In genomic region chr22:44256860-44257560, GRCh38 we compare ENCODE assay signal across 18 cellular contexts. TPM values are rescaled to one million over a fixed set of nuclear protein-coding genes. Genes with fewer than 3 reads are reported as not detected.
DNase-seq lines count a peak whose midpoint lies in the region; ATAC-seq and TF ChIP-seq lines count a peak whose summit lies in the region.
"Had no signal": no experiment of that assay in that cellular context is flagged by ENCODE, and none has a peak within 500 bp of the region (broad histone marks: within the 10 kb centered on the region; RNA-seq: fewer than 3 reads in every experiment).

No MANE protein-coding gene starts in this region.

- H2AFZ ChIP-seq in GM23338: no peak overlapping the region
- no peak overlapping the region for H2AFZ ChIP-seq in PC-3 (ENCODE audit: low read length)

- H3K27me3 ChIP-seq in GM23338 (ENCODE audit: insufficient read depth) (no peaks in the 10 kb centered on the region), endodermal cell (ENCODE audit: control insufficient read depth, insufficient read depth, low read length, poor library complexity, severe bottlenecking) (no peaks in the 10 kb centered on the region), PC-3 (ENCODE audit: low read length) (no peaks in the 10 kb centered on the region)
- H3K27me3 ChIP-seq: SJCRH30 had no signal

- no peak for DNase-seq in GM23338 (ENCODE audit: low spot score)
- DNase-seq in activated CD4-positive, alpha-beta memory T cell treated with anti-CD3 and anti-CD28 coated beads for 36 hours: peak; percentile 2
- peak; percentile 52 for DNase-seq in endodermal cell
- peak; percentile 3 for DNase-seq in progenitor cell of endocrine pancreas (ENCODE audit: low spot score, unreplicated experiment)
- DNase-seq in Kasumi-1 (lab: John Stamatoyannopoulos, UW): no peak
- DNase-seq in PC-3: no peak
- DNase-seq in NCI-H69 (lab: John Stamatoyannopoulos, UW): no peak
- DNase-seq: CD4-positive, CD25-positive, alpha-beta regulatory T cell; DMS79; GF-D8; NCI-H1436 treated with DMSO at 0.1 percent for 48 hours; NCI-H2081 treated with DMSO at 0.1 percent for 48 hours; NCI-H2227 treated with DMSO at 0.1 percent for 48 hours; NCI-H524 treated with DMSO at 0.1 percent for 48 hours; OCI-M1; SJCRH30 had no signal

- no TSS peak for BruUV-seq in PC-3 (replicated peaks; lab: Mats Ljungman, UMichigan)

- peaks cover 15% of the 10 kb centered on the region for H3K27me3 Mint-ChIP-seq in GM23338 (ENCODE audit: insufficient read depth, low read depth, poor library complexity)
- peaks cover 15% of the 10 kb centered on the region for H3K27me3 Mint-ChIP-seq in activated CD4-positive, alpha-beta memory T cell treated with anti-CD3 and anti-CD28 coated beads for 36 hours
- H3K27me3 Mint-ChIP-seq in endodermal cell (ENCODE audit: insufficient read depth): no peaks in the 10 kb centered on the region
- H3K27me3 Mint-ChIP-seq in progenitor cell of endocrine pancreas: peaks cover 35% of the 10 kb centered on the region

- H3K4me1 ChIP-seq in GM23338 (ENCODE audit: insufficient read depth): 0 out of 2 replicates have a peak, but pooled peaks cover 4% of the 10 kb centered on the region
- no peaks in the 10 kb centered on the region for H3K4me1 ChIP-seq in endodermal cell (ENCODE audit: control insufficient read depth, insufficient read depth, low read length)
- H3K4me1 ChIP-seq in PC-3 (ENCODE audit: insufficient read depth, low read length): no peaks in the 10 kb centered on the region
- H3K4me1 ChIP-seq: SJCRH30 had no signal

- ATAC-seq in GM23338 (peak; percentile 83), PC-3 (no peak)

- CTCF ChIA-PET in activated CD4-positive, alpha-beta memory T cell treated with anti-CD3 and anti-CD28 coated beads for 36 hours (lab: Charles Lee): no interaction called here
- CTCF ChIA-PET in PC-3 (lab: Charles Lee): no interaction called here

- H3K36me3 ChIP-seq in GM23338 (ENCODE audit: insufficient read depth) (no peaks in the 10 kb centered on the region), endodermal cell (ENCODE audit: control insufficient read depth, insufficient read depth, low read length) (no peaks in the 10 kb centered on the region), PC-3 (ENCODE audit: low read depth, low read length) (no peaks in the 10 kb centered on the region)
- H3K36me3 ChIP-seq: SJCRH30 had no signal

- H3K4me2 ChIP-seq in GM23338 (no peak overlapping the region), PC-3 (ENCODE audit: low read length) (no peak overlapping the region)

- H3K4me1 Mint-ChIP-seq in GM23338: peaks cover 12% of the 10 kb centered on the region
- H3K4me1 Mint-ChIP-seq in activated CD4-positive, alpha-beta memory T cell treated with anti-CD3 and anti-CD28 coated beads for 36 hours (ENCODE audit: low read depth): no peaks in the 10 kb centered on the region
- no peaks in the 10 kb centered on the region for H3K4me1 Mint-ChIP-seq in endodermal cell
- H3K4me1 Mint-ChIP-seq in progenitor cell of endocrine pancreas (ENCODE audit: low read depth): no peaks in the 10 kb centered on the region
- H3K4me1 Mint-ChIP-seq: CD4-positive, CD25-positive, alpha-beta regulatory T cell had no signal

- TF ChIP-seq CTCF in GM23338 (conservative IDR thresholded peaks at IDR 0.05; ENCODE audit: low read depth in 2 of 2) (no peak), endodermal cell (conservative IDR thresholded peaks at IDR 0.05) (no peak), progenitor cell of endocrine pancreas (IDR thresholded peaks at IDR 0.05; ENCODE audit: unreplicated experiment) (no peak), PC-3 (conservative IDR thresholded peaks at IDR 0.05; ENCODE audit: low read depth, low read length) (no peak)

- H3K9ac ChIP-seq in endodermal cell (ENCODE audit: extremely low read depth, low read length, poor library complexity, severe bottlenecking) (no peak overlapping the region), PC-3 (ENCODE audit: low read length) (no peak overlapping the region)

- no peak overlapping the region for H3K4me3 ChIP-seq in GM23338
- H3K4me3 ChIP-seq in endodermal cell (ENCODE audit: low read length): no peak overlapping the region
- H3K4me3 ChIP-seq in PC-3 (ENCODE audit: low read length): no peak overlapping the region
- H3K4me3 ChIP-seq: SJCRH30 had no signal

- intact Hi-C loops in activated CD4-positive, alpha-beta memory T cell treated with anti-CD3 and anti-CD28 coated beads for 36 hours (cut with micrococcal nuclease): no loop called here
- intact Hi-C loops in PC-3 (cut with micrococcal nuclease): no loop called here

- H3K9me2 ChIP-seq in GM23338 (ENCODE audit: insufficient read depth) (no peaks in the 10 kb centered on the region), PC-3 (replicated peaks; ENCODE audit: low read length) (no peaks in the 10 kb centered on the region)

- POLR2A ChIA-PET in activated CD4-positive, alpha-beta memory T cell treated with anti-CD3 and anti-CD28 coated beads for 36 hours (lab: Charles Lee): no interaction called here
- POLR2A ChIA-PET in PC-3 (lab: Charles Lee; ENCODE audit: unreplicated experiment): no interaction called here

- 55 to 66% methylated on average over 6 to 10 of the region's 10 CpGs for WGBS in endodermal cell (ENCODE audit: insufficient coverage in 1 of 2, insufficient read length in 1 of 2), 2 experiments

- peaks cover 5% of the 10 kb centered on the region for H3K9me3 Mint-ChIP-seq in GM23338
- no peaks in the 10 kb centered on the region for H3K9me3 Mint-ChIP-seq in activated CD4-positive, alpha-beta memory T cell treated with anti-CD3 and anti-CD28 coated beads for 36 hours
- no peaks in the 10 kb centered on the region for H3K9me3 Mint-ChIP-seq in endodermal cell
- no peaks in the 10 kb centered on the region for H3K9me3 Mint-ChIP-seq in progenitor cell of endocrine pancreas (ENCODE audit: low read depth)

- H3K36me3 Mint-ChIP-seq in GM23338 (ENCODE audit: low read depth) (peaks cover 7% of the 10 kb centered on the region; the same call in 2 of the 3 replicates), endodermal cell (ENCODE audit: low read depth) (no peaks in the 10 kb centered on the region), progenitor cell of endocrine pancreas (ENCODE audit: insufficient read depth) (no peaks in the 10 kb centered on the region)
- no peaks in the 10 kb centered on the region for H3K36me3 Mint-ChIP-seq in activated CD4-positive, alpha-beta memory T cell treated with anti-CD3 and anti-CD28 coated beads for 36 hours
- H3K36me3 Mint-ChIP-seq: CD4-positive, CD25-positive, alpha-beta regulatory T cell had no signal

- H3K27ac Mint-ChIP-seq in GM23338 (no peak overlapping the region; the same call in 1 of the 2 replicates), endodermal cell (no peak overlapping the region), progenitor cell of endocrine pancreas (no peak overlapping the region)
- no peak overlapping the region for H3K27ac Mint-ChIP-seq in activated CD4-positive, alpha-beta memory T cell treated with anti-CD3 and anti-CD28 coated beads for 36 hours
- H3K27ac Mint-ChIP-seq: CD4-positive, CD25-positive, alpha-beta regulatory T cell had no signal

- H3K79me2 ChIP-seq in GM23338 (replicated peaks; ENCODE audit: insufficient read depth) (no peaks in the 10 kb centered on the region), PC-3 (ENCODE audit: low read length) (no peaks in the 10 kb centered on the region)

- H3K27ac ChIP-seq in GM23338 (ENCODE audit: low read depth) (no peak overlapping the region), endodermal cell (ENCODE audit: low read depth, low read length) (no peak overlapping the region), PC-3 (ENCODE audit: low read length) (no peak overlapping the region)
- H3K27ac ChIP-seq: RWPE1, SJCRH30 had no signal

- H3F3A ChIP-seq in GM23338 (replicated peaks; ENCODE audit: low read depth): no peaks in the 10 kb centered on the region
- no peaks in the 10 kb centered on the region for H3F3A ChIP-seq in PC-3 (ENCODE audit: low read length, unreplicated experiment)

- H3K9me3 ChIP-seq in endodermal cell (ENCODE audit: control insufficient read depth, low read length) (no peaks in the 10 kb centered on the region), PC-3 (ENCODE audit: low read length) (no peaks in the 10 kb centered on the region)
- H3K9me3 ChIP-seq: SJCRH30 had no signal

- H4K20me1 ChIP-seq in GM23338 (replicated peaks; ENCODE audit: insufficient read depth) (no peaks in the 10 kb centered on the region), PC-3 (ENCODE audit: low read length) (no peaks in the 10 kb centered on the region)

- no peak overlapping the region; the same call in 2 of the 3 replicates for H3K4me3 Mint-ChIP-seq in GM23338
- no peak overlapping the region for H3K4me3 Mint-ChIP-seq in activated CD4-positive, alpha-beta memory T cell treated with anti-CD3 and anti-CD28 coated beads for 36 hours
- H3K4me3 Mint-ChIP-seq in endodermal cell: no peak overlapping the region
- no peak overlapping the region for H3K4me3 Mint-ChIP-seq in progenitor cell of endocrine pancreas (ENCODE audit: low read depth)
- H3K4me3 Mint-ChIP-seq: CD4-positive, CD25-positive, alpha-beta regulatory T cell had no signal

TF ChIP-seq in GM23338, 12 proteins besides CTCF, POLR2A, EP300 and RAD21:
- TF ChIP-seq NANOG (IDR thresholded peaks at IDR 0.05; ENCODE audit: borderline replicate concordance): no peak
TF ChIP-seq in GM23338: peak in this region for 0.

RNA-seq across cellular contexts. Expression of gene SHISAL1, which starts 55.7 kb away (rescaled TPM):
- 3.4 and 4.3 TPM in 2 replicates for total RNA-seq in GM23338 (2014; rRNA removed; shearing (Covaris generic))
- 0.64 and 0.71 TPM in 2 replicates for polyA plus RNA-seq in GM23338 (2016; fragmentation: Nextera tagmentation; extraction: Ambion mirVana)
- not detected for total RNA-seq in activated CD4-positive, alpha-beta memory T cell treated with anti-CD3 and anti-CD28 coated beads for 36 hours
- total RNA-seq in endodermal cell: under 1 TPM; 0.42 to 0.95 TPM
- polyA plus RNA-seq in endodermal cell (2013, experiment 1 of 2): 2.8 TPM
- polyA plus RNA-seq in endodermal cell (2013, experiment 2 of 2): 3.2 TPM
- 0.29 and 0.46 TPM in 2 replicates for total RNA-seq in progenitor cell of endocrine pancreas
- total RNA-seq in PC-3 (2014; rRNA removed): 1.1 and 2.2 TPM in 2 replicates
- total RNA-seq: CD4-positive, CD25-positive, alpha-beta regulatory T cell; HT-29; SJCRH30 had no signal
- polyA plus RNA-seq: CD4-positive, CD25-positive, alpha-beta regulatory T cell had no signal

Comparison
In these comparisons a context has a peak if more than half of its experiments do, and no peak if none do; other contexts are left out.
1. DNase-seq: peak in activated CD4-positive, alpha-beta memory T cell treated with anti-CD3 and anti-CD28 coated beads for 36 hours (single experiment), endodermal cell (single experiment) and progenitor cell of endocrine pancreas (single experiment); none in GM23338 (single experiment), Kasumi-1 (0 of 2), PC-3 (single experiment) and NCI-H69 (single experiment).